Comparison of ENCODE assay signal across 15 cellular contexts in the genomic region with DNA sequence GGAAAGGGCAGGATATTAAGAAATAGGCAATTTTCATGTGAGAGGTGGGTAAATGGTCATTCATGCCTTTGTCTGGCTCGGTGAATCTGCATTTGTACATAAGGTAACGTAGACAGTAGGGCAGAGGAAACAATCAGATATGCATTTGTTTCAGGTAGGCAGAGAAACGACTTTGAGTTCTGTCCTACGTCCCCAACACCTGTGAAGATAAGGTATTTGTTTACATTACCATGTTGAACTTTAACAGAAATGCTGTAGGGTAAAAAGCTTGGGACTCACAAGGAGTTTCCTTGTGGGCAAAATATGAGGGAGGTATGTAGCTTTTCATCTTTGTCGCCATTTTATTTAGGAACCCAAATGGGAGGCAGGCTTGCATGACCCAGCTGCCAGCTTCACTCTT. TPM values are rescaled to one million over a fixed set of nuclear protein-coding genes. Genes with fewer than 3 reads are reported as not detected.
"Had no signal": no experiment of that assay in that cellular context is flagged by ENCODE, and none has a peak within 500 bp of the region (broad histone marks: within the 10 kb centered on the region; RNA-seq: fewer than 3 reads in every experiment).

No MANE protein-coding gene starts in this region.

- ATAC-seq: activated T-helper 17 cell treated with anti-CD3 and anti-CD28 coated beads, Interleukin-2, amount 50 U/mL, for 72 hours; foreskin keratinocyte; stimulated activated naive B cell treated with anti-CD40 and anti-IgM and Interleukin-4, amounts not matched to agents 10 μg/mL and 1 μg/mL and 100 μg/mL, for 72 hours had no signal

- H3K4me3 Mint-ChIP-seq: activated CD4-positive, alpha-beta T cell treated with anti-CD3 and anti-CD28 coated beads, Interleukin-2, amount 10 ng/mL, durations not matched to agents 7 days and 5 days; activated naive CD4-positive, alpha-beta T cell treated with anti-CD3 and anti-CD28 coated beads for 36 hours; activated T-helper 17 cell treated with anti-CD3 and anti-CD28 coated beads, Interleukin-2, amount 50 U/mL, for 72 hours; dendritic cell treated with granulocyte-macrophage colony-stimulating factor and Interleukin-4, amounts not matched to agents 40 ng/mL and 50 ng/mL, for 4 days; nephron progenitor cell; stimulated activated naive B cell treated with anti-CD40 and anti-IgM and Interleukin-4, amounts not matched to agents 10 μg/mL and 1 μg/mL and 100 μg/mL, for 72 hours; T-helper 1 cell treated with Interleukin-12 subunit alpha and Interleukin-12 subunit beta and Interleukin-4 antibody, amounts not matched to agents 30 μg/mL and 1 μg/mL, for 36 hours had no signal

- H3K27me3 Mint-ChIP-seq: activated CD4-positive, alpha-beta T cell treated with anti-CD3 and anti-CD28 coated beads, Interleukin-2, amount 10 ng/mL, durations not matched to agents 7 days and 5 days had no signal

- H3K9me3 Mint-ChIP-seq: activated CD4-positive, alpha-beta T cell treated with anti-CD3 and anti-CD28 coated beads, Interleukin-2, amount 10 ng/mL, durations not matched to agents 7 days and 5 days; activated naive CD4-positive, alpha-beta T cell treated with anti-CD3 and anti-CD28 coated beads for 36 hours; dendritic cell treated with granulocyte-macrophage colony-stimulating factor and Interleukin-4, amounts not matched to agents 40 ng/mL and 50 ng/mL, for 4 days; nephron progenitor cell; T-helper 1 cell treated with Interleukin-12 subunit alpha and Interleukin-12 subunit beta and Interleukin-4 antibody, amounts not matched to agents 30 μg/mL and 1 μg/mL, for 36 hours had no signal

- H3K36me3 ChIP-seq: right atrium auricular region, upper lobe of left lung had no signal

- H3K4me1 Mint-ChIP-seq: activated CD4-positive, alpha-beta T cell treated with anti-CD3 and anti-CD28 coated beads, Interleukin-2, amount 10 ng/mL, durations not matched to agents 7 days and 5 days; activated T-helper 17 cell treated with anti-CD3 and anti-CD28 coated beads, Interleukin-2, amount 50 U/mL, for 72 hours; stimulated activated naive B cell treated with anti-CD40 and anti-IgM and Interleukin-4, amounts not matched to agents 10 μg/mL and 1 μg/mL and 100 μg/mL, for 72 hours had no signal

- H3K36me3 Mint-ChIP-seq: stimulated activated naive B cell treated with anti-CD40 and anti-IgM and Interleukin-4, amounts not matched to agents 10 μg/mL and 1 μg/mL and 100 μg/mL, for 72 hours had no signal

- DNase-seq: activated CD4-positive, alpha-beta T cell treated with anti-CD3 and anti-CD28 coated beads, Interleukin-2, amount 10 ng/mL, durations not matched to agents 7 days and 5 days; activated CD4-positive, CD25-positive, alpha-beta regulatory T cell; activated naive CD4-positive, alpha-beta T cell treated with anti-CD3 and anti-CD28 coated beads for 36 hours; activated T-cell treated with anti-CD3 and anti-CD28 coated beads for 4 hours; foreskin keratinocyte; nephron progenitor cell; posterior cingulate gyrus; stimulated activated CD4-positive, alpha-beta T cell treated with anti-CD3 and anti-CD28 coated beads, Interleukin-2, amount 100 ng/mL, for 24 hours; stimulated activated naive B cell treated with anti-CD40 and anti-IgM and Interleukin-4, amounts not matched to agents 10 μg/mL and 1 μg/mL and 100 μg/mL, for 72 hours; upper lobe of left lung had no signal

- H3K27ac ChIP-seq: foreskin keratinocyte, right atrium auricular region, upper lobe of left lung had no signal

- H3K4me3 ChIP-seq: right atrium auricular region, upper lobe of left lung had no signal

- H3K9me3 ChIP-seq: right atrium auricular region, upper lobe of left lung had no signal

- H3K27ac Mint-ChIP-seq: activated CD4-positive, alpha-beta T cell treated with anti-CD3 and anti-CD28 coated beads, Interleukin-2, amount 10 ng/mL, durations not matched to agents 7 days and 5 days; activated naive CD4-positive, alpha-beta T cell treated with anti-CD3 and anti-CD28 coated beads for 36 hours; activated T-helper 17 cell treated with anti-CD3 and anti-CD28 coated beads, Interleukin-2, amount 50 U/mL, for 72 hours; dendritic cell treated with granulocyte-macrophage colony-stimulating factor and Interleukin-4, amounts not matched to agents 40 ng/mL and 50 ng/mL, for 4 days; stimulated activated naive B cell treated with anti-CD40 and anti-IgM and Interleukin-4, amounts not matched to agents 10 μg/mL and 1 μg/mL and 100 μg/mL, for 72 hours; T-helper 1 cell treated with Interleukin-12 subunit alpha and Interleukin-12 subunit beta and Interleukin-4 antibody, amounts not matched to agents 30 μg/mL and 1 μg/mL, for 36 hours had no signal

- H3K27me3 ChIP-seq: foreskin keratinocyte, right atrium auricular region, upper lobe of left lung had no signal

- H3K4me1 ChIP-seq: foreskin keratinocyte, right atrium auricular region, upper lobe of left lung had no signal

RNA-seq across cellular contexts. Expression of a gene that starts 31.3 kb away (rescaled TPM):
- total RNA-seq: activated CD4-positive, alpha-beta T cell treated with anti-CD3 and anti-CD28 coated beads, Interleukin-2, amount 10 ng/mL, durations not matched to agents 7 days and 5 days; activated CD8-positive, alpha-beta memory T cell treated with anti-CD3 and anti-CD28 coated beads for 36 hours; activated naive CD4-positive, alpha-beta T cell treated with anti-CD3 and anti-CD28 coated beads for 36 hours; foreskin keratinocyte; right atrium auricular region had no signal
- polyA plus RNA-seq: foreskin keratinocyte had no signal
